ENCODE assay signal across 16 cellular contexts in genomic region chr16:24999856-25000447, GRCh38. TPM values are rescaled to one million over a fixed set of nuclear protein-coding genes. Genes with fewer than 3 reads are reported as not detected.
DNase-seq lines count a peak whose midpoint lies in the region; ATAC-seq and TF ChIP-seq lines count a peak whose summit lies in the region.
"Had no signal": no experiment of that assay in that cellular context is flagged by ENCODE, and none has a peak within 500 bp of the region (broad histone marks: within the 10 kb centered on the region; RNA-seq: fewer than 3 reads in every experiment).

No MANE protein-coding gene starts in this region.

- CTCF ChIA-PET in T-cell (lab: Charles Lee): interaction anchor here in 1 of 2 donors (0.6 kb wide), 1 partner anchor 30 kb away, joined by 3 read pairs; no protein-coding TSS in a partner anchor

- H3K4me3 ChIP-seq in brain microvascular endothelial cell (ENCODE audit: low read depth, low read length) (no peak overlapping the region), stomach smooth muscle (ENCODE audit: low read length in 2 of 2) (peak overlapping the region in 1 of 2 donors; percentile 55), suprapubic skin (no peak overlapping the region)
- H3K4me3 ChIP-seq: PC-9 had no signal

- H3K27me3 Mint-ChIP-seq in IgD-negative memory B cell (peaks cover 2% of the 10 kb centered on the region), T-cell (no peaks in the 10 kb centered on the region)

- H3K27ac ChIP-seq in brain microvascular endothelial cell: peak overlapping the region; percentile 17
- H3K27ac ChIP-seq in stomach smooth muscle (ENCODE audit: low read length): peak overlapping the region; percentile 49
- H3K27ac ChIP-seq in suprapubic skin: no peak overlapping the region
- H3K27ac ChIP-seq: PC-9 had no signal

- H3K9me3 ChIP-seq in stomach smooth muscle (ENCODE audit: control insufficient read depth in 2 of 2, low read length in 2 of 2) (no peaks in the 10 kb centered on the region), suprapubic skin (no peaks in the 10 kb centered on the region)
- H3K9me3 ChIP-seq: Caco-2 had no signal

- POLR2A ChIA-PET in T-cell (lab: Charles Lee): no interaction called here

- peak overlapping the region; percentile 47 to 78 (median 69) for H3K27ac Mint-ChIP-seq in IgD-negative memory B cell
- H3K27ac Mint-ChIP-seq in T-cell: no peak overlapping the region

- peaks cover 65 to 77% (median 70%) of the 10 kb centered on the region in 3 donors for H3K4me1 Mint-ChIP-seq in IgD-negative memory B cell
- H3K4me1 Mint-ChIP-seq in T-cell: peaks cover 68 to 77% (median 69%) of the 10 kb centered on the region in 3 donors

- H3K36me3 ChIP-seq in brain microvascular endothelial cell (replicated peaks): no peaks in the 10 kb centered on the region
- H3K36me3 ChIP-seq in stomach smooth muscle (ENCODE audit: control insufficient read depth in 2 of 2, insufficient read depth in 2 of 2, low read length in 2 of 2): no peaks in the 10 kb centered on the region
- H3K36me3 ChIP-seq in suprapubic skin: no peaks in the 10 kb centered on the region

- TF ChIP-seq POLR2A in suprapubic skin (IDR thresholded peaks at IDR 0.05): no peak

- H3K27me3 ChIP-seq in brain microvascular endothelial cell (replicated peaks): no peaks in the 10 kb centered on the region
- no peaks in the 10 kb centered on the region for H3K27me3 ChIP-seq in stomach smooth muscle (ENCODE audit: control insufficient read depth in 1 of 2, insufficient read depth in 2 of 2, low read length in 2 of 2)
- H3K27me3 ChIP-seq in suprapubic skin: no peaks in the 10 kb centered on the region

- peak overlapping the region; percentile 10 to 45 (median 36) for H3K4me3 Mint-ChIP-seq in IgD-negative memory B cell
- no peak overlapping the region for H3K4me3 Mint-ChIP-seq in T-cell
- H3K4me3 Mint-ChIP-seq: immature natural killer cell had no signal

- peak; percentile 73 for ATAC-seq in left lobe of liver
- ATAC-seq in T-cell (replicated peaks in 1 of 4): no peak
- no peak for ATAC-seq in GM21825 (IDR thresholded peaks at IDR 0.05; ENCODE audit: unreplicated experiment)
- ATAC-seq in HG03025 (IDR thresholded peaks at IDR 0.05; ENCODE audit: low FRiP score, unreplicated experiment): no peak

- peak; percentile 45 for DNase-seq in brain microvascular endothelial cell
- no peak for DNase-seq in left lobe of liver (ENCODE audit: low spot score)
- DNase-seq in T-cell: no peak
- DNase-seq in suprapubic skin (ENCODE audit: low spot score in 2 of 2): no peak
- DNase-seq: activated CD4-positive, alpha-beta T cell treated with anti-CD3 and anti-CD28 coated beads, Interleukin-2, amount 50 U/mL, for 48 hours; activated gamma-delta T cell treated with Interleukin-2 at 50 U/mL for 16 hours; Caco-2; cerebellar nuclear complex; immature natural killer cell; NCI-H2227 treated with DMSO at 0.1 percent for 48 hours; PC-9; T-helper 2 cell had no signal

- in situ Hi-C loops in brain microvascular endothelial cell (cut with HindIII; ENCODE audit: low pct_ligation_motif_present, low sequenced_read_pairs): no loop called here

- H3K36me3 Mint-ChIP-seq in IgD-negative memory B cell (peaks cover 3% of the 10 kb centered on the region), T-cell (peaks cover 24% of the 10 kb centered on the region)
- H3K36me3 Mint-ChIP-seq: immature natural killer cell had no signal

- H3K4me1 ChIP-seq in stomach smooth muscle (ENCODE audit: control insufficient read depth, insufficient read depth, low read length) (peaks cover 26% of the 10 kb centered on the region), suprapubic skin (peaks cover 30% of the 10 kb centered on the region)

- TF ChIP-seq EP300 in suprapubic skin (IDR thresholded peaks at IDR 0.05): no peak

- 56% methylated on average over 8 of the region's 8 CpGs for WGBS in suprapubic skin

- peak overlapping the region; percentile 10 to 51 for H3K9ac ChIP-seq in stomach smooth muscle (ENCODE audit: low read length in 2 of 2)

- no peak for TF ChIP-seq CTCF in brain microvascular endothelial cell (IDR thresholded peaks at IDR 0.05; ENCODE audit: low read depth, low read length, missing control alignments)
- TF ChIP-seq CTCF in suprapubic skin (IDR thresholded peaks at IDR 0.05): no peak

- no peaks in the 10 kb centered on the region for H3K9me3 Mint-ChIP-seq in IgD-negative memory B cell
- H3K9me3 Mint-ChIP-seq in T-cell: no peaks in the 10 kb centered on the region
- H3K9me3 Mint-ChIP-seq: immature natural killer cell had no signal

RNA-seq across cellular contexts. Expression of gene ARHGAP17, which starts 15.2 kb away (rescaled TPM):
- polyA plus RNA-seq in IgD-negative memory B cell: 153 TPM
- 22.1 TPM for total RNA-seq in left lobe of liver
- 10 to 100 TPM; 61.5 to 78.1 (median 72.5) TPM for total RNA-seq in T-cell
- total RNA-seq in suprapubic skin: 10 to 100 TPM; 47.5 to 71.4 (median 55.8) TPM

Comparison
In these comparisons a context has a peak if more than half of its experiments do, and no peak if none do; other contexts are left out.
1. H3K27ac Mint-ChIP-seq: peak in IgD-negative memory B cell (3 of 3); none in T-cell (0 of 2).
2. H3K4me3 Mint-ChIP-seq: peak in IgD-negative memory B cell (4 of 4); none in T-cell (0 of 3).